ENCODE assay signal across 8 cellular contexts in the genomic region with DNA sequence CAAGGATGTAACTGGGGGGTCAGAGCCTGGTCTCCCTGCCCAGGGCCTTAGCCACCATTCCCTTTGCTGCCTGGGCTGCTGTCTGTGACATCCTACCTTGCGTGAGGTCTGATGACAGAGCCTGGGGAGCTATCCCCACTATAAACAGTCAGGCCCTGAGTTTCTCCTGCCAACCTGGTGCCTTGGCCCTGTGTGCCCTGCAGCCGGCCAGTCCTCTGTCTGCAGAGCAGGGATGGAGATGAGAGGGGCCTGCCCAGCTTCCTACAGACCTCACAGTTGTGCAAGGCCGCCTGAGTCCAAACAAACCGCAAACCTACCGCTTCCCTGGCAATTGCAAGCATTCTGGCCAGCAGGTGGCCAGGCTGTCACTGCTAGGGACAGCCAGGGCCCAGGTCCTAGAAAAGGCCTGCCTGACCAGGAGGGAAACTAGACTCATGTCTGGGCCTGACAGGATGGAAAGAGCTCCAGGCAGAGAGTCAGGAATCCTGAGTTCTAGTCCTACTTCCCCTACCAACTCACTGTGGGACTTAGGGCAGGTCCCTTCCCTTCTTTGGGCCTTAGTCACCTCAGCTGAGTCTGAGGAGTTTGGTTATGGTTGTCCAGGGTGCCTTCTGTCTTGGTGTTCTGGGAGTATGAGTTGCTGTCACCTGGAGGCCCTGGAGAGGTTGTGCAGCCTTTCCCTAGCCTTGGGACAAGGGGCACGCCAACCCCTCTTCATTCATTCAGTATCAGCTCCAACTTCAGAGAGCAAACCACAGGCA.
DNase-seq lines count a peak whose midpoint lies in the region; ATAC-seq and TF ChIP-seq lines count a peak whose summit lies in the region.

No MANE protein-coding gene starts in this region.

- intact Hi-C loops in A673 (cut with micrococcal nuclease; ENCODE audit: unreplicated experiment): no loop called here
- intact Hi-C loops in OCI-LY7 (cut with micrococcal nuclease; ENCODE audit: unreplicated experiment): no loop called here

- DNase-seq in A673 (ENCODE audit: low spot score) (no peak), HuH-7.5 (ENCODE audit: low spot score) (peak; percentile 74), astrocyte of the hippocampus (ENCODE audit: low read depth, low spot score) (peak; percentile 64), kidney epithelial cell (ENCODE audit: low read depth) (no peak), OCI-LY7 (ENCODE audit: low spot score) (no peak), ecto neural progenitor cell (ENCODE audit: low spot score) (no peak)
- no peak for DNase-seq in stimulated activated CD4-positive, alpha-beta T cell treated with anti-CD3 and anti-CD28 coated beads, Interleukin-2, amount 100 ng/mL, for 24 hours
- no peak for DNase-seq in stimulated activated naive CD8-positive, alpha-beta T cell treated with anti-CD3 and anti-CD28 coated beads, Interleukin-15, amount 100 ng/mL, for 72 hours

- no peaks in the 10 kb centered on the region for H3K79me2 ChIP-seq in OCI-LY7 (ENCODE audit: insufficient read depth, low read depth, low read length)

- no peak overlapping the region for H3K4me2 ChIP-seq in OCI-LY7 (ENCODE audit: low read length)

- H3K4me1 ChIP-seq in A673 (ENCODE audit: insufficient read depth, low read length, poor library complexity, severe bottlenecking): peaks cover 25% of the 10 kb centered on the region
- H3K4me1 ChIP-seq in OCI-LY7 (ENCODE audit: insufficient read depth, low read length, poor library complexity, severe bottlenecking): no peaks in the 10 kb centered on the region

- H3K9me3 Mint-ChIP-seq in stimulated activated naive CD8-positive, alpha-beta T cell treated with anti-CD3 and anti-CD28 coated beads, Interleukin-15, amount 100 ng/mL, for 72 hours: no peaks in the 10 kb centered on the region

- no peak for ATAC-seq in stimulated activated naive CD8-positive, alpha-beta T cell treated with anti-CD3 and anti-CD28 coated beads, Interleukin-15, amount 100 ng/mL, for 72 hours

- no peaks in the 10 kb centered on the region for H3K9me2 ChIP-seq in OCI-LY7 (ENCODE audit: insufficient read depth, low read length)

- peak; percentile 42 for TF ChIP-seq CTCF in A673 (conservative IDR thresholded peaks at IDR 0.05; ENCODE audit: low read depth, low read length)
- peak; percentile 53 for TF ChIP-seq CTCF in kidney epithelial cell (IDR thresholded peaks at IDR 0.05; ENCODE audit: insufficient read depth, low read length, poor library complexity, severe bottlenecking)
- no peak for TF ChIP-seq CTCF in OCI-LY7 (conservative IDR thresholded peaks at IDR 0.05; ENCODE audit: low read length)

- no peaks in the 10 kb centered on the region for H3K4me1 Mint-ChIP-seq in stimulated activated naive CD8-positive, alpha-beta T cell treated with anti-CD3 and anti-CD28 coated beads, Interleukin-15, amount 100 ng/mL, for 72 hours

- H3K27ac Mint-ChIP-seq in stimulated activated naive CD8-positive, alpha-beta T cell treated with anti-CD3 and anti-CD28 coated beads, Interleukin-15, amount 100 ng/mL, for 72 hours: no peak overlapping the region

- H3K4me3 Mint-ChIP-seq in stimulated activated naive CD8-positive, alpha-beta T cell treated with anti-CD3 and anti-CD28 coated beads, Interleukin-15, amount 100 ng/mL, for 72 hours: no peak overlapping the region

- H3K9me3 ChIP-seq in A673 (ENCODE audit: low read depth, low read length, poor library complexity, severe bottlenecking) (no peaks in the 10 kb centered on the region), OCI-LY7 (ENCODE audit: low read length) (no peaks in the 10 kb centered on the region)

- CTCF ChIA-PET in A673 (lab: Charles Lee): no interaction called here
- CTCF ChIA-PET in OCI-LY7 (lab: Charles Lee; ENCODE audit: unreplicated experiment): no interaction called here

- H3K4me3 ChIP-seq in A673 (ENCODE audit: low read depth, low read length, poor library complexity, severe bottlenecking) (no peak overlapping the region), kidney epithelial cell (ENCODE audit: low read depth, low read length) (no peak overlapping the region), OCI-LY7 (ENCODE audit: low read depth, low read length, poor library complexity, severe bottlenecking) (no peak overlapping the region)

- POLR2A ChIA-PET in A673 (lab: Charles Lee; ENCODE audit: low non-redundant PET): no interaction called here
- POLR2A ChIA-PET in OCI-LY7 (lab: Charles Lee): interaction anchor here (0.6 to 1.0 kb wide), 3 partner anchors 10 to 1404 kb away, joined by 3 to 4 read pairs (median 3); a partner anchor contains a TSS

- no peaks in the 10 kb centered on the region for H4K20me1 ChIP-seq in OCI-LY7 (ENCODE audit: insufficient read depth, low read length)

- BruUV-seq in A673 (replicated peaks; lab: Mats Ljungman, UMichigan): no TSS peak
- BruUV-seq in OCI-LY7 (replicated peaks; lab: Mats Ljungman, UMichigan): no TSS peak

- no peaks in the 10 kb centered on the region for H3K36me3 ChIP-seq in A673 (ENCODE audit: insufficient read depth, low read length, poor library complexity, severe bottlenecking)
- no peaks in the 10 kb centered on the region for H3K36me3 ChIP-seq in kidney epithelial cell (ENCODE audit: control insufficient read depth, insufficient read depth, low read length)
- H3K36me3 ChIP-seq in OCI-LY7 (ENCODE audit: insufficient read depth, low read length): no peaks in the 10 kb centered on the region

- H3K27ac ChIP-seq in A673 (ENCODE audit: low read depth, low read length, poor library complexity, severe bottlenecking) (no peak overlapping the region), OCI-LY7 (ENCODE audit: low read depth, low read length, poor library complexity, severe bottlenecking) (no peak overlapping the region)

- no peaks in the 10 kb centered on the region for H3K27me3 Mint-ChIP-seq in stimulated activated naive CD8-positive, alpha-beta T cell treated with anti-CD3 and anti-CD28 coated beads, Interleukin-15, amount 100 ng/mL, for 72 hours

- no peaks in the 10 kb centered on the region for H3K27me3 ChIP-seq in A673 (replicated peaks; ENCODE audit: insufficient read depth, low read depth, low read length, poor library complexity)
- peaks cover 2% of the 10 kb centered on the region for H3K27me3 ChIP-seq in kidney epithelial cell (ENCODE audit: control insufficient read depth, insufficient read depth, low read length)

- H2AFZ ChIP-seq in OCI-LY7 (ENCODE audit: low read length): no peak overlapping the region

Comparison
In these comparisons a context has a peak if more than half of its experiments do, and no peak if none do; other contexts are left out.
1. DNase-seq: peak in HuH-7.5 (single experiment) and astrocyte of the hippocampus (single experiment); none in A673 (single experiment), kidney epithelial cell (single experiment), OCI-LY7 (single experiment), ecto neural progenitor cell (single experiment), stimulated activated CD4-positive, alpha-beta T cell treated with anti-CD3 and anti-CD28 coated beads, Interleukin-2, amount 100 ng/mL, for 24 hours (0 of 2) and stimulated activated naive CD8-positive, alpha-beta T cell treated with anti-CD3 and anti-CD28 coated beads, Interleukin-15, amount 100 ng/mL, for 72 hours (0 of 2).